In genomic region chr19:8321067-8321759, GRCh38 we compare ENCODE assay signal across 1 cellular context.
TF ChIP-seq lines count a peak whose summit lies in the region.

Gene NDUFA7 (minus strand): TSS chr19:8321375. CDS start chr19:8321358, 17 bp downstream.
Gene RPS28 (plus strand): TSS chr19:8321496. CDS start chr19:8321531, 35 bp downstream.

TF ChIP-seq in K562, 482 proteins besides CTCF, POLR2A, EP300 and RAD21 (continued from another document and continues in another):
- TF ChIP-seq, protein P1, sequence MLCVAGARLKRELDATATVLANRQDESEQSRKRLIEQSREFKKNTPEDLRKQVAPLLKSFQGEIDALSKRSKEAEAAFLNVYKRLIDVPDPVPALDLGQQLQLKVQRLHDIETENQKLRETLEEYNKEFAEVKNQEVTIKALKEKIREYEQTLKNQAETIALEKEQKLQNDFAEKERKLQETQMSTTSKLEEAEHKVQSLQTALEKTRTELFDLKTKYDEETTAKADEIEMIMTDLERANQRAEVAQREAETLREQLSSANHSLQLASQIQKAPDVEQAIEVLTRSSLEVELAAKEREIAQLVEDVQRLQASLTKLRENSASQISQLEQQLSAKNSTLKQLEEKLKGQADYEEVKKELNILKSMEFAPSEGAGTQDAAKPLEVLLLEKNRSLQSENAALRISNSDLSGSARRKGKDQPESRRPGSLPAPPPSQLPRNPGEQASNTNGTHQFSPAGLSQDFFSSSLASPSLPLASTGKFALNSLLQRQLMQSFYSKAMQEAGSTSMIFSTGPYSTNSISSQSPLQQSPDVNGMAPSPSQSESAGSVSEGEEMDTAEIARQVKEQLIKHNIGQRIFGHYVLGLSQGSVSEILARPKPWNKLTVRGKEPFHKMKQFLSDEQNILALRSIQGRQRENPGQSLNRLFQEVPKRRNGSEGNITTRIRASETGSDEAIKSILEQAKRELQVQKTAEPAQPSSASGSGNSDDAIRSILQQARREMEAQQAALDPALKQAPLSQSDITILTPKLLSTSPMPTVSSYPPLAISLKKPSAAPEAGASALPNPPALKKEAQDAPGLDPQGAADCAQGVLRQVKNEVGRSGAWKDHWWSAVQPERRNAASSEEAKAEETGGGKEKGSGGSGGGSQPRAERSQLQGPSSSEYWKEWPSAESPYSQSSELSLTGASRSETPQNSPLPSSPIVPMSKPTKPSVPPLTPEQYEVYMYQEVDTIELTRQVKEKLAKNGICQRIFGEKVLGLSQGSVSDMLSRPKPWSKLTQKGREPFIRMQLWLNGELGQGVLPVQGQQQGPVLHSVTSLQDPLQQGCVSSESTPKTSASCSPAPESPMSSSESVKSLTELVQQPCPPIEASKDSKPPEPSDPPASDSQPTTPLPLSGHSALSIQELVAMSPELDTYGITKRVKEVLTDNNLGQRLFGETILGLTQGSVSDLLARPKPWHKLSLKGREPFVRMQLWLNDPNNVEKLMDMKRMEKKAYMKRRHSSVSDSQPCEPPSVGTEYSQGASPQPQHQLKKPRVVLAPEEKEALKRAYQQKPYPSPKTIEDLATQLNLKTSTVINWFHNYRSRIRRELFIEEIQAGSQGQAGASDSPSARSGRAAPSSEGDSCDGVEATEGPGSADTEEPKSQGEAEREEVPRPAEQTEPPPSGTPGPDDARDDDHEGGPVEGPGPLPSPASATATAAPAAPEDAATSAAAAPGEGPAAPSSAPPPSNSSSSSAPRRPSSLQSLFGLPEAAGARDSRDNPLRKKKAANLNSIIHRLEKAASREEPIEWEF (CRISPR knock-in tag; IDR thresholded peaks at IDR 0.05): no peak
- TF ChIP-seq, protein P2, sequence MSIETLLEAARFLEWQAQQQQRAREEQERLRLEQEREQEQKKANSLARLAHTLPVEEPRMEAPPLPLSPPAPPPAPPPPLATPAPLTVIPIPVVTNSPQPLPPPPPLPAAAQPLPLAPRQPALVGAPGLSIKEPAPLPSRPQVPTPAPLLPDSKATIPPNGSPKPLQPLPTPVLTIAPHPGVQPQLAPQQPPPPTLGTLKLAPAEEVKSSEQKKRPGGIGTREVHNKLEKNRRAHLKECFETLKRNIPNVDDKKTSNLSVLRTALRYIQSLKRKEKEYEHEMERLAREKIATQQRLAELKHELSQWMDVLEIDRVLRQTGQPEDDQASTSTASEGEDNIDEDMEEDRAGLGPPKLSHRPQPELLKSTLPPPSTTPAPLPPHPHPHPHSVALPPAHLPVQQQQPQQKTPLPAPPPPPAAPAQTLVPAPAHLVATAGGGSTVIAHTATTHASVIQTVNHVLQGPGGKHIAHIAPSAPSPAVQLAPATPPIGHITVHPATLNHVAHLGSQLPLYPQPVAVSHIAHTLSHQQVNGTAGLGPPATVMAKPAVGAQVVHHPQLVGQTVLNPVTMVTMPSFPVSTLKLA (conservative IDR thresholded peaks at IDR 0.05): peak; percentile 91 to 95
- TF ChIP-seq ZC3H4 (CRISPR knock-in tag; IDR thresholded peaks at IDR 0.05; ENCODE audit: borderline replicate concordance): 0 out of 2 replicates have a peak, but pooled peaks have one; percentile 7
- TF ChIP-seq, protein P3, sequence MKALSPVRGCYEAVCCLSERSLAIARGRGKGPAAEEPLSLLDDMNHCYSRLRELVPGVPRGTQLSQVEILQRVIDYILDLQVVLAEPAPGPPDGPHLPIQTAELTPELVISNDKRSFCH (CRISPR knock-in tag; IDR thresholded peaks at IDR 0.05): no peak
- TF ChIP-seq, protein P3 (tag; IDR thresholded peaks at IDR 0.05): 0 out of 2 replicates have a peak, but pooled peaks have one; percentile 15
- TF ChIP-seq ETS2 (tag; IDR thresholded peaks at IDR 0.05; ENCODE audit: borderline replicate concordance, poor library complexity, severe bottlenecking): no peak
- peak; percentile 99 for TF ChIP-seq TFE3 (CRISPR knock-in tag; IDR thresholded peaks at IDR 0.05)
- peak; percentile 24 for TF ChIP-seq ARID1B (IDR thresholded peaks at IDR 0.05)
- TF ChIP-seq, protein P4, sequence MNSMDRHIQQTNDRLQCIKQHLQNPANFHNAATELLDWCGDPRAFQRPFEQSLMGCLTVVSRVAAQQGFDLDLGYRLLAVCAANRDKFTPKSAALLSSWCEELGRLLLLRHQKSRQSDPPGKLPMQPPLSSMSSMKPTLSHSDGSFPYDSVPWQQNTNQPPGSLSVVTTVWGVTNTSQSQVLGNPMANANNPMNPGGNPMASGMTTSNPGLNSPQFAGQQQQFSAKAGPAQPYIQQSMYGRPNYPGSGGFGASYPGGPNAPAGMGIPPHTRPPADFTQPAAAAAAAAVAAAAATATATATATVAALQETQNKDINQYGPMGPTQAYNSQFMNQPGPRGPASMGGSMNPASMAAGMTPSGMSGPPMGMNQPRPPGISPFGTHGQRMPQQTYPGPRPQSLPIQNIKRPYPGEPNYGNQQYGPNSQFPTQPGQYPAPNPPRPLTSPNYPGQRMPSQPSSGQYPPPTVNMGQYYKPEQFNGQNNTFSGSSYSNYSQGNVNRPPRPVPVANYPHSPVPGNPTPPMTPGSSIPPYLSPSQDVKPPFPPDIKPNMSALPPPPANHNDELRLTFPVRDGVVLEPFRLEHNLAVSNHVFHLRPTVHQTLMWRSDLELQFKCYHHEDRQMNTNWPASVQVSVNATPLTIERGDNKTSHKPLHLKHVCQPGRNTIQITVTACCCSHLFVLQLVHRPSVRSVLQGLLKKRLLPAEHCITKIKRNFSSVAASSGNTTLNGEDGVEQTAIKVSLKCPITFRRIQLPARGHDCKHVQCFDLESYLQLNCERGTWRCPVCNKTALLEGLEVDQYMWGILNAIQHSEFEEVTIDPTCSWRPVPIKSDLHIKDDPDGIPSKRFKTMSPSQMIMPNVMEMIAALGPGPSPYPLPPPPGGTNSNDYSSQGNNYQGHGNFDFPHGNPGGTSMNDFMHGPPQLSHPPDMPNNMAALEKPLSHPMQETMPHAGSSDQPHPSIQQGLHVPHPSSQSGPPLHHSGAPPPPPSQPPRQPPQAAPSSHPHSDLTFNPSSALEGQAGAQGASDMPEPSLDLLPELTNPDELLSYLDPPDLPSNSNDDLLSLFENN (IDR thresholded peaks at IDR 0.05; ENCODE audit: low read depth in 2 of 2, low read length in 2 of 2): 0 out of 4 replicates have a peak, but pooled peaks of 1 of the 2 experiments have one; percentile 41
- TF ChIP-seq, protein P5, sequence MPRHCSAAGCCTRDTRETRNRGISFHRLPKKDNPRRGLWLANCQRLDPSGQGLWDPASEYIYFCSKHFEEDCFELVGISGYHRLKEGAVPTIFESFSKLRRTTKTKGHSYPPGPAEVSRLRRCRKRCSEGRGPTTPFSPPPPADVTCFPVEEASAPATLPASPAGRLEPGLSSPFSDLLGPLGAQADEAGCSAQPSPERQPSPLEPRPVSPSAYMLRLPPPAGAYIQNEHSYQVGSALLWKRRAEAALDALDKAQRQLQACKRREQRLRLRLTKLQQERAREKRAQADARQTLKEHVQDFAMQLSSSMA (CRISPR knock-in tag; IDR thresholded peaks at IDR 0.05): no peak
- peak; percentile 92 for TF ChIP-seq ZFX (CRISPR knock-in tag; IDR thresholded peaks at IDR 0.05)
- TF ChIP-seq DDX20 (tag; IDR thresholded peaks at IDR 0.05; ENCODE audit: low read depth): no peak
- peak; percentile 86 for TF ChIP-seq RBM25 (IDR thresholded peaks at IDR 0.05; ENCODE audit: low read depth, low read length, severe bottlenecking)
- no peak for TF ChIP-seq PHF21A (IDR thresholded peaks at IDR 0.05; ENCODE audit: borderline replicate concordance, low read depth)
- TF ChIP-seq NEUROD1 (IDR thresholded peaks at IDR 0.05; ENCODE audit: borderline replicate concordance, low read depth, low read length, partially characterized antibody): peak; percentile 90
- TF ChIP-seq MYC (IDR thresholded peaks at IDR 0.05; ENCODE audit: low read depth, low read length): peak; percentile 97
- no peak for TF ChIP-seq MYC (CRISPR knock-in tag; IDR thresholded peaks at IDR 0.05; ENCODE audit: borderline replicate concordance, low read depth)
- TF ChIP-seq SIX5 (IDR thresholded peaks at IDR 0.05; ENCODE audit: borderline replicate concordance in 1 of 2, insufficient read depth in 1 of 2, low read depth in 1 of 2, low read length in 2 of 2): peak; percentile 28 to 32; a peak in 2 of 4 replicates
- peak; percentile 96 for TF ChIP-seq USF1 (CRISPR knock-in tag; IDR thresholded peaks at IDR 0.05)
- TF ChIP-seq MBD2 (IDR thresholded peaks at IDR 0.05; ENCODE audit: borderline replicate concordance, low read depth): peak; percentile 90
- 0 out of 2 replicates have a peak, but pooled peaks have one; percentile 19 for TF ChIP-seq LARP7 (IDR thresholded peaks at IDR 0.05)
- TF ChIP-seq RCOR1 (IDR thresholded peaks at IDR 0.05; ENCODE audit: borderline replicate concordance in 1 of 2, low read depth in 2 of 2, low read length in 2 of 2): 0 out of 4 replicates have a peak, but pooled peaks of 1 of the 2 experiments have one; percentile 28
- TF ChIP-seq, protein P6, sequence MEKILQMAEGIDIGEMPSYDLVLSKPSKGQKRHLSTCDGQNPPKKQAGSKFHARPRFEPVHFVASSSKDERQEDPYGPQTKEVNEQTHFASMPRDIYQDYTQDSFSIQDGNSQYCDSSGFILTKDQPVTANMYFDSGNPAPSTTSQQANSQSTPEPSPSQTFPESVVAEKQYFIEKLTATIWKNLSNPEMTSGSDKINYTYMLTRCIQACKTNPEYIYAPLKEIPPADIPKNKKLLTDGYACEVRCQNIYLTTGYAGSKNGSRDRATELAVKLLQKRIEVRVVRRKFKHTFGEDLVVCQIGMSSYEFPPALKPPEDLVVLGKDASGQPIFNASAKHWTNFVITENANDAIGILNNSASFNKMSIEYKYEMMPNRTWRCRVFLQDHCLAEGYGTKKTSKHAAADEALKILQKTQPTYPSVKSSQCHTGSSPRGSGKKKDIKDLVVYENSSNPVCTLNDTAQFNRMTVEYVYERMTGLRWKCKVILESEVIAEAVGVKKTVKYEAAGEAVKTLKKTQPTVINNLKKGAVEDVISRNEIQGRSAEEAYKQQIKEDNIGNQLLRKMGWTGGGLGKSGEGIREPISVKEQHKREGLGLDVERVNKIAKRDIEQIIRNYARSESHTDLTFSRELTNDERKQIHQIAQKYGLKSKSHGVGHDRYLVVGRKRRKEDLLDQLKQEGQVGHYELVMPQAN (IDR thresholded peaks at IDR 0.05; ENCODE audit: borderline replicate concordance): 0 out of 2 replicates have a peak, but pooled peaks have one; percentile 14
- peak; percentile 70; the same call in 1 of the 2 replicates for TF ChIP-seq GABPB1 (CRISPR knock-in tag; IDR thresholded peaks at IDR 0.05)
- TF ChIP-seq NRF1 (conservative IDR thresholded peaks at IDR 0.05 in 1 of 2, IDR thresholded peaks at IDR 0.05 in 1 of 2): peak; percentile 48 to 62; a peak in 3 of 4 replicates
- no peak for TF ChIP-seq ZBTB7A (IDR thresholded peaks at IDR 0.05; ENCODE audit: borderline replicate concordance, control insufficient read depth, low read depth, low read length)
- TF ChIP-seq, protein P7, sequence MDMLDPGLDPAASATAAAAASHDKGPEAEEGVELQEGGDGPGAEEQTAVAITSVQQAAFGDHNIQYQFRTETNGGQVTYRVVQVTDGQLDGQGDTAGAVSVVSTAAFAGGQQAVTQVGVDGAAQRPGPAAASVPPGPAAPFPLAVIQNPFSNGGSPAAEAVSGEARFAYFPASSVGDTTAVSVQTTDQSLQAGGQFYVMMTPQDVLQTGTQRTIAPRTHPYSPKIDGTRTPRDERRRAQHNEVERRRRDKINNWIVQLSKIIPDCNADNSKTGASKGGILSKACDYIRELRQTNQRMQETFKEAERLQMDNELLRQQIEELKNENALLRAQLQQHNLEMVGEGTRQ (CRISPR knock-in tag; IDR thresholded peaks at IDR 0.05): peak; percentile 91
- TF ChIP-seq TAF7 (tag; IDR thresholded peaks at IDR 0.05): peak; percentile 96
- TF ChIP-seq PRMT5 (CRISPR knock-in tag; IDR thresholded peaks at IDR 0.05): 0 out of 2 replicates have a peak, but pooled peaks have one; percentile 28
- no peak for TF ChIP-seq SNRNP70 (optimal IDR thresholded peaks at IDR 0.05; ENCODE audit: low read depth, low read length)
- TF ChIP-seq, protein P8, sequence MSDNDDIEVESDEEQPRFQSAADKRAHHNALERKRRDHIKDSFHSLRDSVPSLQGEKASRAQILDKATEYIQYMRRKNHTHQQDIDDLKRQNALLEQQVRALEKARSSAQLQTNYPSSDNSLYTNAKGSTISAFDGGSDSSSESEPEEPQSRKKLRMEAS (CRISPR knock-in tag; IDR thresholded peaks at IDR 0.05): peak; percentile 93
- TF ChIP-seq NBN (IDR thresholded peaks at IDR 0.05; ENCODE audit: low read depth): 0 out of 2 replicates have a peak, but pooled peaks have one; percentile 7
- TF ChIP-seq ZBTB11 (CRISPR knock-in tag; IDR thresholded peaks at IDR 0.05): no peak
- no peak for TF ChIP-seq SNIP1 (IDR thresholded peaks at IDR 0.05; ENCODE audit: low read depth)
- TF ChIP-seq ZNF354B (CRISPR knock-in tag; IDR thresholded peaks at IDR 0.05): no peak
- no peak for TF ChIP-seq ZNF3 (CRISPR knock-in tag; IDR thresholded peaks at IDR 0.05)
